In genomic region chr3:45981321-45982038, GRCh38 we compare ENCODE assay signal across 15 cellular contexts. TPM values are rescaled to one million over a fixed set of nuclear protein-coding genes. Genes with fewer than 3 reads are reported as not detected.
DNase-seq lines count a peak whose midpoint lies in the region; ATAC-seq and TF ChIP-seq lines count a peak whose summit lies in the region.
"Had no signal": no experiment of that assay in that cellular context is flagged by ENCODE, and none has a peak within 500 bp of the region (broad histone marks: within the 10 kb centered on the region; RNA-seq: fewer than 3 reads in every experiment).

No MANE protein-coding gene starts in this region.

- peaks cover 69% of the 10 kb centered on the region for H3K4me1 Mint-ChIP-seq in activated T-cell treated with anti-CD3 and anti-CD28 coated beads, Interleukin-2, amount 50 U/mL, for 24 hours (ENCODE audit: low read depth)
- H3K4me1 Mint-ChIP-seq in T-helper 17 cell = peaks cover 36% of the 10 kb centered on the region
- H3K4me1 Mint-ChIP-seq in stimulated activated effector memory CD8-positive, alpha-beta T cell treated with anti-CD3 and anti-CD28 coated beads, Interleukin-12 subunit alpha, Interleukin-12 subunit beta, amount 100 ng/mL, for 72 hours = peaks cover 82% of the 10 kb centered on the region

- ATAC-seq in T-helper 17 cell (no peak), HG03442 (IDR thresholded peaks at IDR 0.05; ENCODE audit: unreplicated experiment) (no peak)
- ATAC-seq in stimulated activated effector memory CD8-positive, alpha-beta T cell treated with anti-CD3 and anti-CD28 coated beads, Interleukin-12 subunit alpha, Interleukin-12 subunit beta, amount 100 ng/mL, for 72 hours = peak; percentile 69

- no peak overlapping the region for H3K4me3 Mint-ChIP-seq in activated T-cell treated with anti-CD3 and anti-CD28 coated beads, Interleukin-2, amount 50 U/mL, for 24 hours
- no peak overlapping the region for H3K4me3 Mint-ChIP-seq in T-helper 17 cell
- peak overlapping the region; percentile 67 for H3K4me3 Mint-ChIP-seq in stimulated activated effector memory CD8-positive, alpha-beta T cell treated with anti-CD3 and anti-CD28 coated beads, Interleukin-12 subunit alpha, Interleukin-12 subunit beta, amount 100 ng/mL, for 72 hours

- H3K9me3 ChIP-seq in T-helper 17 cell (ENCODE audit: control insufficient read depth, low read length, poor library complexity, severe bottlenecking) = no peaks in the 10 kb centered on the region
- H3K9me3 ChIP-seq: HAP-1, right atrium auricular region had no signal

- peaks cover 91% of the 10 kb centered on the region for H3K36me3 Mint-ChIP-seq in activated T-cell treated with anti-CD3 and anti-CD28 coated beads, Interleukin-2, amount 50 U/mL, for 24 hours (ENCODE audit: low read depth)
- peaks cover 2% of the 10 kb centered on the region for H3K36me3 Mint-ChIP-seq in T-helper 17 cell (ENCODE audit: low read depth)
- peaks cover 72% of the 10 kb centered on the region for H3K36me3 Mint-ChIP-seq in stimulated activated effector memory CD8-positive, alpha-beta T cell treated with anti-CD3 and anti-CD28 coated beads, Interleukin-12 subunit alpha, Interleukin-12 subunit beta, amount 100 ng/mL, for 72 hours

- no peaks in the 10 kb centered on the region for H3K27me3 Mint-ChIP-seq in activated T-cell treated with anti-CD3 and anti-CD28 coated beads, Interleukin-2, amount 50 U/mL, for 24 hours
- H3K27me3 Mint-ChIP-seq in T-helper 17 cell = no peaks in the 10 kb centered on the region

- TF ChIP-seq POLR2A in erythroblast (IDR thresholded peaks at IDR 0.05; ENCODE audit: low read length) = no peak

- peaks cover 2% of the 10 kb centered on the region for H3K9me3 Mint-ChIP-seq in activated T-cell treated with anti-CD3 and anti-CD28 coated beads, Interleukin-2, amount 50 U/mL, for 24 hours
- no peaks in the 10 kb centered on the region for H3K9me3 Mint-ChIP-seq in stimulated activated effector memory CD8-positive, alpha-beta T cell treated with anti-CD3 and anti-CD28 coated beads, Interleukin-12 subunit alpha, Interleukin-12 subunit beta, amount 100 ng/mL, for 72 hours

- no peak for DNase-seq in activated T-cell treated with anti-CD3 and anti-CD28 coated beads, Interleukin-2, amount 50 U/mL, for 24 hours
- DNase-seq in activated T-cell treated with anti-CD3 and anti-CD28 coated beads for 4 hours (no peak), T-helper 17 cell (no peak), erythroblast (lab: John Stamatoyannopoulos, UW) (peak; percentile 56 to 71), NCI-H2081 treated with DMSO at 0.1 percent for 48 hours (lab: John Stamatoyannopoulos, UW) (no peak), HK-2 (ENCODE audit: unreplicated experiment) (no peak)
- DNase-seq in stimulated activated effector memory CD8-positive, alpha-beta T cell treated with anti-CD3 and anti-CD28 coated beads, Interleukin-12 subunit alpha, Interleukin-12 subunit beta, amount 100 ng/mL, for 72 hours (ENCODE audit: low spot score in 2 of 2) = no peak
- DNase-seq: activated CD4-positive, alpha-beta T cell treated with anti-CD3 and anti-CD28 coated beads, Interleukin-2, amount 50 U/mL, for 4 hours; mesendoderm; NCI-H446 treated with DMSO at 0.1 percent for 48 hours; Right ventricle myocardium superior had no signal

- peak overlapping the region; percentile 10 for H3K27ac Mint-ChIP-seq in activated T-cell treated with anti-CD3 and anti-CD28 coated beads, Interleukin-2, amount 50 U/mL, for 24 hours
- peak overlapping the region; percentile 77 for H3K27ac Mint-ChIP-seq in T-helper 17 cell
- peak overlapping the region; percentile 48 for H3K27ac Mint-ChIP-seq in stimulated activated effector memory CD8-positive, alpha-beta T cell treated with anti-CD3 and anti-CD28 coated beads, Interleukin-12 subunit alpha, Interleukin-12 subunit beta, amount 100 ng/mL, for 72 hours

RNA-seq across cellular contexts. Expression of gene FYCO1, which starts 14.1 kb away (rescaled TPM):
- total RNA-seq in T-helper 17 cell = 10 to 100 TPM; 27.3 to 32.6 TPM

RNA-seq across cellular contexts. Expression of gene CXCR6, which starts 38.2 kb away (rescaled TPM):
- 1 to 10 TPM; 2.0 to 4.4 TPM for total RNA-seq in T-helper 17 cell
- total RNA-seq: bronchial epithelial cell had no signal

RNA-seq across cellular contexts. Expression of gene XCR1, which starts 45.8 kb away (rescaled TPM):
- under 1 TPM in 1 of 2 donors, not detected in 1; 0.08 TPM for total RNA-seq in T-helper 17 cell
- total RNA-seq: right atrium auricular region, Right ventricle myocardium superior had no signal

Comparison
In these comparisons a context has a peak if more than half of its experiments do, and no peak if none do; other contexts are left out.
1. DNase-seq: peak in erythroblast (2 of 2); none in activated T-cell treated with anti-CD3 and anti-CD28 coated beads, Interleukin-2, amount 50 U/mL, for 24 hours (single experiment), activated T-cell treated with anti-CD3 and anti-CD28 coated beads for 4 hours (single experiment), T-helper 17 cell (0 of 3), stimulated activated effector memory CD8-positive, alpha-beta T cell treated with anti-CD3 and anti-CD28 coated beads, Interleukin-12 subunit alpha, Interleukin-12 subunit beta, amount 100 ng/mL, for 72 hours (0 of 2), NCI-H2081 treated with DMSO at 0.1 percent for 48 hours (single experiment) and HK-2 (single experiment).
2. H3K27ac Mint-ChIP-seq: peak in every context shown above with its lines; median percentile 77 in T-helper 17 cell; 48 in stimulated activated effector memory CD8-positive, alpha-beta T cell treated with anti-CD3 and anti-CD28 coated beads, Interleukin-12 subunit alpha, Interleukin-12 subunit beta, amount 100 ng/mL, for 72 hours; 10 in activated T-cell treated with anti-CD3 and anti-CD28 coated beads, Interleukin-2, amount 50 U/mL, for 24 hours.